Comparison of ENCODE assay signal across 8 cellular contexts in genomic region chr10:110007171-110007700, GRCh38. TPM values are rescaled to one million over a fixed set of nuclear protein-coding genes. Genes with fewer than 3 reads are reported as not detected.
DNase-seq lines count a peak whose midpoint lies in the region; ATAC-seq and TF ChIP-seq lines count a peak whose summit lies in the region.

No MANE protein-coding gene starts in this region.

- H3K9me2 ChIP-seq in neural cell (ENCODE audit: insufficient read depth, low read length) = no peaks in the 10 kb centered on the region

- H3K27me3 Mint-ChIP-seq in effector memory CD8-positive, alpha-beta T cell = no peaks in the 10 kb centered on the region

- DNase-seq in activated effector memory CD4-positive, alpha-beta T cell treated with anti-CD3 and anti-CD28 coated beads, Interleukin-2, amount 50 U/mL, for 16 hours = peak; percentile 85
- no peak for DNase-seq in activated effector memory CD4-positive, alpha-beta T cell treated with Interleukin-2 at 50 U/mL for 16 hours
- DNase-seq in effector memory CD8-positive, alpha-beta T cell = no peak
- peak in 1 of 2 donors; percentile 52 for DNase-seq in tibial artery
- no peak for DNase-seq in D341Med (ENCODE audit: low spot score)

- H3K27ac Mint-ChIP-seq in effector memory CD8-positive, alpha-beta T cell = peak overlapping the region in 1 of 2 donors; percentile 91

- TF ChIP-seq POLR2A in Raji (IDR thresholded peaks at IDR 0.05; ENCODE audit: insufficient read depth, low read depth, low read length) = peak; percentile 54

- H3K4me3 ChIP-seq in neural cell (ENCODE audit: low read length) (peak overlapping the region; percentile 92), tibial artery (peak overlapping the region; percentile 91 to 97)

- peak; percentile 32 for ATAC-seq in HG02973 (IDR thresholded peaks at IDR 0.05; ENCODE audit: unreplicated experiment)
- ATAC-seq in effector memory CD8-positive, alpha-beta T cell (replicated peaks) = peak; percentile 1

- H3K9ac ChIP-seq in neural cell (ENCODE audit: low read length) = peak overlapping the region; percentile 76

- no peaks in the 10 kb centered on the region for H4K20me1 ChIP-seq in neural cell (ENCODE audit: insufficient read depth)

- intact Hi-C loops in tibial artery (cut with DNase I; ENCODE audit: low total_unique reads) = no loop called here

- no peak for TF ChIP-seq CTCF in neural cell (IDR thresholded peaks at IDR 0.05; ENCODE audit: poor library complexity, severe bottlenecking)
- no peak for TF ChIP-seq CTCF in tibial artery (IDR thresholded peaks at IDR 0.05)

- peak overlapping the region; percentile 63 for H2AFZ ChIP-seq in neural cell (ENCODE audit: low read depth, low read length)

- H3K9me3 ChIP-seq in neural cell (ENCODE audit: low read length) = no peaks in the 10 kb centered on the region
- H3K9me3 ChIP-seq in tibial artery = no peaks in the 10 kb centered on the region

- peaks cover 0 to 34% (median 21%) of the 10 kb centered on the region in 4 donors for H3K4me1 ChIP-seq in tibial artery

- no peak overlapping the region for H3K4me3 Mint-ChIP-seq in effector memory CD8-positive, alpha-beta T cell

- peaks cover 3% of the 10 kb centered on the region for H3F3A ChIP-seq in neural cell (ENCODE audit: insufficient read depth, low read length, poor library complexity, severe bottlenecking)

- H3K27ac ChIP-seq in neural cell (ENCODE audit: low read length) = peak overlapping the region; percentile 38
- H3K27ac ChIP-seq in tibial artery = peak overlapping the region; percentile 98

- peaks cover 16% of the 10 kb centered on the region for H3K36me3 Mint-ChIP-seq in effector memory CD8-positive, alpha-beta T cell (ENCODE audit: insufficient read depth)

- peaks cover 18% of the 10 kb centered on the region for H3K79me2 ChIP-seq in neural cell (replicated peaks; ENCODE audit: insufficient read depth, low read length)

- no peak for TF ChIP-seq EP300 in neural cell (conservative IDR thresholded peaks at IDR 0.05; ENCODE audit: poor library complexity, severe bottlenecking)

- no peaks in the 10 kb centered on the region for H3K9me3 Mint-ChIP-seq in effector memory CD8-positive, alpha-beta T cell

- H3K27me3 ChIP-seq in neural cell (ENCODE audit: insufficient read depth, low read depth, low read length) (no peaks in the 10 kb centered on the region), tibial artery (no peaks in the 10 kb centered on the region)

- H3K36me3 ChIP-seq in neural cell (ENCODE audit: insufficient read depth, low read length) (no peaks in the 10 kb centered on the region), tibial artery (no peaks in the 10 kb centered on the region)

- peaks cover 20 to 31% of the 10 kb centered on the region in 2 donors for H3K4me1 Mint-ChIP-seq in effector memory CD8-positive, alpha-beta T cell (ENCODE audit: low read depth in 2 of 2)

- TF ChIP-seq RAD21 in neural cell (conservative IDR thresholded peaks at IDR 0.05) = no peak

- H3K4me2 ChIP-seq in neural cell (ENCODE audit: low read length) = peak overlapping the region; percentile 36

TF ChIP-seq in neural cell, 6 proteins besides CTCF, POLR2A, EP300 and RAD21:
- TF ChIP-seq, protein P1, sequence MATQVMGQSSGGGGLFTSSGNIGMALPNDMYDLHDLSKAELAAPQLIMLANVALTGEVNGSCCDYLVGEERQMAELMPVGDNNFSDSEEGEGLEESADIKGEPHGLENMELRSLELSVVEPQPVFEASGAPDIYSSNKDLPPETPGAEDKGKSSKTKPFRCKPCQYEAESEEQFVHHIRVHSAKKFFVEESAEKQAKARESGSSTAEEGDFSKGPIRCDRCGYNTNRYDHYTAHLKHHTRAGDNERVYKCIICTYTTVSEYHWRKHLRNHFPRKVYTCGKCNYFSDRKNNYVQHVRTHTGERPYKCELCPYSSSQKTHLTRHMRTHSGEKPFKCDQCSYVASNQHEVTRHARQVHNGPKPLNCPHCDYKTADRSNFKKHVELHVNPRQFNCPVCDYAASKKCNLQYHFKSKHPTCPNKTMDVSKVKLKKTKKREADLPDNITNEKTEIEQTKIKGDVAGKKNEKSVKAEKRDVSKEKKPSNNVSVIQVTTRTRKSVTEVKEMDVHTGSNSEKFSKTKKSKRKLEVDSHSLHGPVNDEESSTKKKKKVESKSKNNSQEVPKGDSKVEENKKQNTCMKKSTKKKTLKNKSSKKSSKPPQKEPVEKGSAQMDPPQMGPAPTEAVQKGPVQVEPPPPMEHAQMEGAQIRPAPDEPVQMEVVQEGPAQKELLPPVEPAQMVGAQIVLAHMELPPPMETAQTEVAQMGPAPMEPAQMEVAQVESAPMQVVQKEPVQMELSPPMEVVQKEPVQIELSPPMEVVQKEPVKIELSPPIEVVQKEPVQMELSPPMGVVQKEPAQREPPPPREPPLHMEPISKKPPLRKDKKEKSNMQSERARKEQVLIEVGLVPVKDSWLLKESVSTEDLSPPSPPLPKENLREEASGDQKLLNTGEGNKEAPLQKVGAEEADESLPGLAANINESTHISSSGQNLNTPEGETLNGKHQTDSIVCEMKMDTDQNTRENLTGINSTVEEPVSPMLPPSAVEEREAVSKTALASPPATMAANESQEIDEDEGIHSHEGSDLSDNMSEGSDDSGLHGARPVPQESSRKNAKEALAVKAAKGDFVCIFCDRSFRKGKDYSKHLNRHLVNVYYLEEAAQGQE (IDR thresholded peaks at IDR 0.05; ENCODE audit: borderline replicate concordance) = no peak
- TF ChIP-seq EZH2 (IDR thresholded peaks at IDR 0.05; ENCODE audit: borderline replicate concordance, insufficient read depth, low read length, poor library complexity, severe bottlenecking) (no peak), TAF1 (IDR thresholded peaks at IDR 0.05; ENCODE audit: low read depth) (no peak), MXI1 (conservative IDR thresholded peaks at IDR 0.05; ENCODE audit: poor library complexity, severe bottlenecking) (no peak), SMC3 (conservative IDR thresholded peaks at IDR 0.05; ENCODE audit: poor library complexity) (no peak), POLR2AphosphoS5 (IDR thresholded peaks at IDR 0.05) (no peak)

RNA-seq across cellular contexts. Expression of gene ADD3, which starts 0.5 kb away (rescaled TPM):
- 29.7 and 40.6 TPM in 2 replicates for polyA plus RNA-seq in neural cell
- 54.0 and 83.7 TPM in 2 replicates for polyA minus RNA-seq in neural cell
